Comparison of ENCODE assay signal across 1 cellular context in genomic region chr4:68267433-68267944, GRCh38.
A peak's percentile ranks its signal among the peaks of the same experiment; 100 is the strongest.
TF ChIP-seq lines count a peak whose summit lies in the region.

No MANE protein-coding gene starts in this region.

TF ChIP-seq in K562, 482 proteins besides CTCF, POLR2A, EP300 and RAD21 (continued from another document):
- TF ChIP-seq ZNF609 (CRISPR knock-in tag; IDR thresholded peaks at IDR 0.05; ENCODE audit: borderline replicate concordance) = no peak
- TF ChIP-seq GABPA (tag; conservative IDR thresholded peaks at IDR 0.05; ENCODE audit: low read depth) = 0 out of 2 replicates have a peak, but pooled peaks have one; percentile 20
- TF ChIP-seq ZNF239 (CRISPR knock-in tag; IDR thresholded peaks at IDR 0.05) = 0 out of 2 replicates have a peak, but pooled peaks have one; percentile 14
- no peak for TF ChIP-seq ETV5 (CRISPR knock-in tag; IDR thresholded peaks at IDR 0.05; ENCODE audit: low read depth)
- TF ChIP-seq MED1 (CRISPR knock-in tag; IDR thresholded peaks at IDR 0.05; ENCODE audit: borderline replicate concordance) = no peak
- peak; percentile 17; the same call in 1 of the 2 replicates for TF ChIP-seq MAFK (IDR thresholded peaks at IDR 0.05; ENCODE audit: low read length)
- TF ChIP-seq NFE2 (IDR thresholded peaks at IDR 0.05; ENCODE audit: low read depth) = peak; percentile 68
- peak; percentile 64; the same call in 1 of the 2 replicates for TF ChIP-seq POLR2H (tag; IDR thresholded peaks at IDR 0.05; ENCODE audit: low read depth)
- no peak for TF ChIP-seq CLOCK (CRISPR knock-in tag; IDR thresholded peaks at IDR 0.05; ENCODE audit: borderline replicate concordance)
- no peak for TF ChIP-seq BRD9 (IDR thresholded peaks at IDR 0.05; ENCODE audit: low read depth, partially characterized antibody)
- TF ChIP-seq, protein P1, sequence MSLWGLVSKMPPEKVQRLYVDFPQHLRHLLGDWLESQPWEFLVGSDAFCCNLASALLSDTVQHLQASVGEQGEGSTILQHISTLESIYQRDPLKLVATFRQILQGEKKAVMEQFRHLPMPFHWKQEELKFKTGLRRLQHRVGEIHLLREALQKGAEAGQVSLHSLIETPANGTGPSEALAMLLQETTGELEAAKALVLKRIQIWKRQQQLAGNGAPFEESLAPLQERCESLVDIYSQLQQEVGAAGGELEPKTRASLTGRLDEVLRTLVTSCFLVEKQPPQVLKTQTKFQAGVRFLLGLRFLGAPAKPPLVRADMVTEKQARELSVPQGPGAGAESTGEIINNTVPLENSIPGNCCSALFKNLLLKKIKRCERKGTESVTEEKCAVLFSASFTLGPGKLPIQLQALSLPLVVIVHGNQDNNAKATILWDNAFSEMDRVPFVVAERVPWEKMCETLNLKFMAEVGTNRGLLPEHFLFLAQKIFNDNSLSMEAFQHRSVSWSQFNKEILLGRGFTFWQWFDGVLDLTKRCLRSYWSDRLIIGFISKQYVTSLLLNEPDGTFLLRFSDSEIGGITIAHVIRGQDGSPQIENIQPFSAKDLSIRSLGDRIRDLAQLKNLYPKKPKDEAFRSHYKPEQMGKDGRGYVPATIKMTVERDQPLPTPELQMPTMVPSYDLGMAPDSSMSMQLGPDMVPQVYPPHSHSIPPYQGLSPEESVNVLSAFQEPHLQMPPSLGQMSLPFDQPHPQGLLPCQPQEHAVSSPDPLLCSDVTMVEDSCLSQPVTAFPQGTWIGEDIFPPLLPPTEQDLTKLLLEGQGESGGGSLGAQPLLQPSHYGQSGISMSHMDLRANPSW (CRISPR knock-in tag; IDR thresholded peaks at IDR 0.05) = no peak
- peak; percentile 66 for TF ChIP-seq C11orf30 (IDR thresholded peaks at IDR 0.05; ENCODE audit: low read depth)
- no peak for TF ChIP-seq NR2C1 (IDR thresholded peaks at IDR 0.05)
- peak; percentile 43; the same call in 1 of the 2 replicates for TF ChIP-seq NR2C1 (tag; IDR thresholded peaks at IDR 0.05)
- no peak for TF ChIP-seq RNF2 (IDR thresholded peaks at IDR 0.05)
- TF ChIP-seq, protein P2, sequence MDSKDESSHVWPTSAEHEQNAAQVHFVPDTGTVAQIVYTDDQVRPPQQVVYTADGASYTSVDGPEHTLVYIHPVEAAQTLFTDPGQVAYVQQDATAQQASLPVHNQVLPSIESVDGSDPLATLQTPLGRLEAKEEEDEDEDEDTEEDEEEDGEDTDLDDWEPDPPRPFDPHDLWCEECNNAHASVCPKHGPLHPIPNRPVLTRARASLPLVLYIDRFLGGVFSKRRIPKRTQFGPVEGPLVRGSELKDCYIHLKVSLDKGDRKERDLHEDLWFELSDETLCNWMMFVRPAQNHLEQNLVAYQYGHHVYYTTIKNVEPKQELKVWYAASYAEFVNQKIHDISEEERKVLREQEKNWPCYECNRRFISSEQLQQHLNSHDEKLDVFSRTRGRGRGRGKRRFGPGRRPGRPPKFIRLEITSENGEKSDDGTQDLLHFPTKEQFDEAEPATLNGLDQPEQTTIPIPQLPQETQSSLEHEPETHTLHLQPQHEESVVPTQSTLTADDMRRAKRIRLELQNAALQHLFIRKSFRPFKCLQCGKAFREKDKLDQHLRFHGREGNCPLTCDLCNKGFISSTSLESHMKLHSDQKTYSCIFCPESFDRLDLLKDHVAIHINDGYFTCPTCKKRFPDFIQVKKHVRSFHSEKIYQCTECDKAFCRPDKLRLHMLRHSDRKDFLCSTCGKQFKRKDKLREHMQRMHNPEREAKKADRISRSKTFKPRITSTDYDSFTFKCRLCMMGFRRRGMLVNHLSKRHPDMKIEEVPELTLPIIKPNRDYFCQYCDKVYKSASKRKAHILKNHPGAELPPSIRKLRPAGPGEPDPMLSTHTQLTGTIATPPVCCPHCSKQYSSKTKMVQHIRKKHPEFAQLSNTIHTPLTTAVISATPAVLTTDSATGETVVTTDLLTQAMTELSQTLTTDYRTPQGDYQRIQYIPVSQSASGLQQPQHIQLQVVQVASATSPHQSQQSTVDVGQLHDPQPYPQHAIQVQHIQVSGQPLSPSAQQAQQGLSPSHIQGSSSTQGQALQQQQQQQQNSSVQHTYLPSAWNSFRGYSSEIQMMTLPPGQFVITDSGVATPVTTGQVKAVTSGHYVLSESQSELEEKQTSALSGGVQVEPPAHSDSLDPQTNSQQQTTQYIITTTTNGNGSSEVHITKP (IDR thresholded peaks at IDR 0.05; ENCODE audit: partially characterized antibody) = peak; percentile 53
- TF ChIP-seq DLX4 (CRISPR knock-in tag; IDR thresholded peaks at IDR 0.05) = no peak
- TF ChIP-seq, protein P3, sequence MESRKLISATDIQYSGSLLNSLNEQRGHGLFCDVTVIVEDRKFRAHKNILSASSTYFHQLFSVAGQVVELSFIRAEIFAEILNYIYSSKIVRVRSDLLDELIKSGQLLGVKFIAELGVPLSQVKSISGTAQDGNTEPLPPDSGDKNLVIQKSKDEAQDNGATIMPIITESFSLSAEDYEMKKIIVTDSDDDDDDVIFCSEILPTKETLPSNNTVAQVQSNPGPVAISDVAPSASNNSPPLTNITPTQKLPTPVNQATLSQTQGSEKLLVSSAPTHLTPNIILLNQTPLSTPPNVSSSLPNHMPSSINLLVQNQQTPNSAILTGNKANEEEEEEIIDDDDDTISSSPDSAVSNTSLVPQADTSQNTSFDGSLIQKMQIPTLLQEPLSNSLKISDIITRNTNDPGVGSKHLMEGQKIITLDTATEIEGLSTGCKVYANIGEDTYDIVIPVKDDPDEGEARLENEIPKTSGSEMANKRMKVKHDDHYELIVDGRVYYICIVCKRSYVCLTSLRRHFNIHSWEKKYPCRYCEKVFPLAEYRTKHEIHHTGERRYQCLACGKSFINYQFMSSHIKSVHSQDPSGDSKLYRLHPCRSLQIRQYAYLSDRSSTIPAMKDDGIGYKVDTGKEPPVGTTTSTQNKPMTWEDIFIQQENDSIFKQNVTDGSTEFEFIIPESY (CRISPR knock-in tag; IDR thresholded peaks at IDR 0.05) = no peak
- peak; percentile 52; the same call in 1 of the 2 replicates for TF ChIP-seq DPF2 (IDR thresholded peaks at IDR 0.05)
- peak; percentile 49; the same call in 1 of the 2 replicates for TF ChIP-seq ETV1 (tag; conservative IDR thresholded peaks at IDR 0.05; ENCODE audit: low read depth)
- TF ChIP-seq ELF2 (CRISPR knock-in tag; IDR thresholded peaks at IDR 0.05) = no peak
- TF ChIP-seq, protein P4, sequence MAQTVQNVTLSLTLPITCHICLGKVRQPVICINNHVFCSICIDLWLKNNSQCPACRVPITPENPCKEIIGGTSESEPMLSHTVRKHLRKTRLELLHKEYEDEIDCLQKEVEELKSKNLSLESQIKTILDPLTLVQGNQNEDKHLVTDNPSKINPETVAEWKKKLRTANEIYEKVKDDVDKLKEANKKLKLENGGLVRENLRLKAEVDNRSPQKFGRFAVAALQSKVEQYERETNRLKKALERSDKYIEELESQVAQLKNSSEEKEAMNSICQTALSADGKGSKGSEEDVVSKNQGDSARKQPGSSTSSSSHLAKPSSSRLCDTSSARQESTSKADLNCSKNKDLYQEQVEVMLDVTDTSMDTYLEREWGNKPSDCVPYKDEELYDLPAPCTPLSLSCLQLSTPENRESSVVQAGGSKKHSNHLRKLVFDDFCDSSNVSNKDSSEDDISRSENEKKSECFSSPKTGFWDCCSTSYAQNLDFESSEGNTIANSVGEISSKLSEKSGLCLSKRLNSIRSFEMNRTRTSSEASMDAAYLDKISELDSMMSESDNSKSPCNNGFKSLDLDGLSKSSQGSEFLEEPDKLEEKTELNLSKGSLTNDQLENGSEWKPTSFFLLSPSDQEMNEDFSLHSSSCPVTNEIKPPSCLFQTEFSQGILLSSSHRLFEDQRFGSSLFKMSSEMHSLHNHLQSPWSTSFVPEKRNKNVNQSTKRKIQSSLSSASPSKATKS (CRISPR knock-in tag; IDR thresholded peaks at IDR 0.05) = no peak
- no peak for TF ChIP-seq TAF15 (IDR thresholded peaks at IDR 0.05; ENCODE audit: low read depth, low read length)
- peak; percentile 17 for TF ChIP-seq TAF9B (IDR thresholded peaks at IDR 0.05; ENCODE audit: partially characterized antibody)
- peak; percentile 73 for TF ChIP-seq BACH1 (tag; IDR thresholded peaks at IDR 0.05)
- 0 out of 2 replicates have a peak, but pooled peaks have one; percentile 57 for TF ChIP-seq ZNF175 (CRISPR knock-in tag; IDR thresholded peaks at IDR 0.05; ENCODE audit: low read depth)
- TF ChIP-seq STAT5A (IDR thresholded peaks at IDR 0.05; ENCODE audit: borderline replicate concordance, low read length) = no peak
